Comparison of ENCODE assay signal across 37 cellular contexts in the genomic region with DNA sequence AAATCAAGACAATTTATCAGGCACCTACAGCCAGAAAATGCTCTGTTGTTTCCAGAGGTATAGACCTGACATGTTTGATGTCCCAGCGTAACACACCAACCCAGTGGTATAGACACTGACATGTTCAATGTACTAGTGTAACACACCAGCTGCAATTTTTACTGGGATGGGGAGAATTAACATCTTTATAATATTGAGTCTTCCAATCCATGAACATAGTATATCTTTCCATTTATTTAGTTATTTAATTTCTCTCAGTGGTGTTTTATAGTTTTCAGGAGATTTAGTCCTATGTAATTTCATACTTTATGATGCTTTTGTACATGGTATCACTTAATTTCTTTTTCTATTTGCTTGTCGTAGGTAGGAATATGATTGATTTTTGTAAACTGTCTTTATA.
"Had no signal": no experiment of that assay in that cellular context is flagged by ENCODE, and none has a peak within 500 bp of the region (broad histone marks: within the 10 kb centered on the region; RNA-seq: fewer than 3 reads in every experiment).

No MANE protein-coding gene starts in this region.

- DNase-seq: activated effector memory CD4-positive, alpha-beta T cell treated with anti-CD3 and anti-CD28 coated beads, Interleukin-2, amount 50 U/mL, for 16 hours; activated effector memory CD4-positive, alpha-beta T cell treated with Interleukin-2 at 50 U/mL for 16 hours; activated gamma-delta T cell; activated gamma-delta T cell treated with Interleukin-2 at 50 U/mL for 16 hours; activated naive CD4-positive, alpha-beta T cell; activated naive CD4-positive, alpha-beta T cell treated with anti-CD3 and anti-CD28 coated beads for 36 hours; activated naive CD4-positive, alpha-beta T cell treated with anti-CD3 and anti-CD28 coated beads, Interleukin-2, amount 10 ng/mL, durations not matched to agents 7 days and 5 days; activated naive CD4-positive, alpha-beta T cell treated with anti-CD3 and anti-CD28 coated beads, Interleukin-2, amount 50 U/mL, for 16 hours; activated naive CD4-positive, alpha-beta T cell treated with Interleukin-2 at 50 U/mL for 16 hours; activated naive CD8-positive, alpha-beta T cell treated with anti-CD3 and anti-CD28 coated beads for 36 hours; activated naive CD8-positive, alpha-beta T cell treated with anti-CD3 and anti-CD28 coated beads, Interleukin-2, amount 10 ng/mL, durations not matched to agents 7 days and 5 days; activated naive CD8-positive, alpha-beta T cell treated with anti-CD3 and anti-CD28 coated beads, Interleukin-2, amount 50 U/mL, for 24 hours; activated T-cell treated with anti-CD3 and anti-CD28 coated beads, Interleukin-2, amount 50 U/mL, for 24 hours; activated T-cell treated with anti-CD3 and anti-CD28 coated beads, Interleukin-2, amount 50 U/mL, for 4 hours; activated T-cell treated with anti-CD3 and anti-CD28 coated beads, Interleukin-2, amount 50 U/mL, for 48 hours; activated T-cell treated with anti-CD3 and anti-CD28 coated beads, Interleukin-2, amount 50 U/mL, for 72 hours; adrenal gland; amniotic stem cell; amygdala; anterior cingulate cortex; aorta; body of pancreas; brain microvascular endothelial cell; caudate nucleus; central memory CD4-positive, alpha-beta T cell; cerebellar nuclear complex had no signal

- H3K27me3 ChIP-seq: adrenal gland, ascending aorta, body of pancreas, brain microvascular endothelial cell, breast epithelium, cardiac muscle cell had no signal

- H3K4me1 ChIP-seq: adrenal gland, body of pancreas, breast epithelium had no signal

- H3K36me3 ChIP-seq: adrenal gland, ascending aorta, brain microvascular endothelial cell, breast epithelium, cardiac muscle cell had no signal

- H3K4me3 Mint-ChIP-seq: activated naive CD4-positive, alpha-beta T cell treated with anti-CD3 and anti-CD28 coated beads for 36 hours; activated naive CD4-positive, alpha-beta T cell treated with anti-CD3 and anti-CD28 coated beads, Interleukin-2, amount 10 ng/mL, durations not matched to agents 7 days and 5 days; activated naive CD4-positive, alpha-beta T cell treated with anti-CD3 and anti-CD28 coated beads, Interleukin-2, amount 50 U/mL, for 24 hours; activated naive CD8-positive, alpha-beta T cell; activated naive CD8-positive, alpha-beta T cell treated with anti-CD3 and anti-CD28 coated beads for 36 hours; activated naive CD8-positive, alpha-beta T cell treated with anti-CD3 and anti-CD28 coated beads, Interleukin-2, amount 10 ng/mL, durations not matched to agents 7 days and 5 days; activated naive CD8-positive, alpha-beta T cell treated with anti-CD3 and anti-CD28 coated beads, Interleukin-2, amount 50 U/mL, for 24 hours; activated T-cell treated with anti-CD3 and anti-CD28 coated beads, Interleukin-2, amount 50 U/mL, for 24 hours; activated T-cell treated with anti-CD3 and anti-CD28 coated beads, Interleukin-2, amount 50 U/mL, for 4 hours; activated T-cell treated with anti-CD3 and anti-CD28 coated beads, Interleukin-2, amount 50 U/mL, for 72 hours; activated T-helper 1 cell treated with anti-CD3 and anti-CD28 coated beads, Interleukin-12 subunit alpha, Interleukin-12 subunit beta, Interleukin-2, Interleukin-4 antibody, amounts not matched to agents 30 ng/mL and 10 ng/mL and 1 ng/mL, durations not matched to agents 14 hours and 24 hours and 36 hours; activated T-helper 17 cell treated with anti-CD3 and anti-CD28 coated beads, Interleukin-2, amount 50 U/mL, for 72 hours; brain; central memory CD8-positive, alpha-beta T cell had no signal

- H3K27ac ChIP-seq: adrenal gland, ascending aorta, body of pancreas, brain microvascular endothelial cell, breast epithelium, cardiac muscle cell had no signal

- H3K36me3 Mint-ChIP-seq: activated naive CD4-positive, alpha-beta T cell treated with anti-CD3 and anti-CD28 coated beads, Interleukin-2, amount 10 ng/mL, durations not matched to agents 7 days and 5 days; activated naive CD4-positive, alpha-beta T cell treated with anti-CD3 and anti-CD28 coated beads, Interleukin-2, amount 50 U/mL, for 24 hours; activated naive CD4-positive, alpha-beta T cell treated with anti-CD3 and anti-CD28 coated beads, Interleukin-2, amount 50 U/mL, for 72 hours; activated naive CD8-positive, alpha-beta T cell; activated naive CD8-positive, alpha-beta T cell treated with anti-CD3 and anti-CD28 coated beads for 36 hours; activated naive CD8-positive, alpha-beta T cell treated with anti-CD3 and anti-CD28 coated beads, Interleukin-2, amount 10 ng/mL, durations not matched to agents 7 days and 5 days had no signal

- H3K4me1 Mint-ChIP-seq: activated naive CD4-positive, alpha-beta T cell treated with anti-CD3 and anti-CD28 coated beads, Interleukin-2, amount 10 ng/mL, durations not matched to agents 7 days and 5 days; activated naive CD4-positive, alpha-beta T cell treated with anti-CD3 and anti-CD28 coated beads, Interleukin-2, amount 50 U/mL, for 24 hours; activated naive CD8-positive, alpha-beta T cell treated with anti-CD3 and anti-CD28 coated beads for 36 hours; activated naive CD8-positive, alpha-beta T cell treated with anti-CD3 and anti-CD28 coated beads, Interleukin-2, amount 10 ng/mL, durations not matched to agents 7 days and 5 days; activated naive CD8-positive, alpha-beta T cell treated with anti-CD3 and anti-CD28 coated beads, Interleukin-2, amount 50 U/mL, for 24 hours; activated T-helper 17 cell treated with anti-CD3 and anti-CD28 coated beads, Interleukin-2, amount 50 U/mL, for 72 hours; brain; central memory CD8-positive, alpha-beta T cell had no signal

- H3K4me3 ChIP-seq: adrenal gland, ascending aorta, body of pancreas, breast epithelium, cardiac muscle cell had no signal

- H3K27ac Mint-ChIP-seq: activated naive CD4-positive, alpha-beta T cell treated with anti-CD3 and anti-CD28 coated beads for 36 hours; activated naive CD4-positive, alpha-beta T cell treated with anti-CD3 and anti-CD28 coated beads, Interleukin-2, amount 10 ng/mL, durations not matched to agents 7 days and 5 days; activated naive CD4-positive, alpha-beta T cell treated with anti-CD3 and anti-CD28 coated beads, Interleukin-2, amount 50 U/mL, for 24 hours; activated naive CD4-positive, alpha-beta T cell treated with anti-CD3 and anti-CD28 coated beads, Interleukin-2, amount 50 U/mL, for 72 hours; activated naive CD8-positive, alpha-beta T cell; activated naive CD8-positive, alpha-beta T cell treated with anti-CD3 and anti-CD28 coated beads for 36 hours; activated naive CD8-positive, alpha-beta T cell treated with anti-CD3 and anti-CD28 coated beads, Interleukin-2, amount 10 ng/mL, durations not matched to agents 7 days and 5 days; activated naive CD8-positive, alpha-beta T cell treated with anti-CD3 and anti-CD28 coated beads, Interleukin-2, amount 50 U/mL, for 24 hours; activated T-cell treated with anti-CD3 and anti-CD28 coated beads, Interleukin-2, amount 50 U/mL, for 24 hours; activated T-cell treated with anti-CD3 and anti-CD28 coated beads, Interleukin-2, amount 50 U/mL, for 72 hours; activated T-helper 1 cell treated with anti-CD3 and anti-CD28 coated beads, Interleukin-12 subunit alpha, Interleukin-12 subunit beta, Interleukin-2, Interleukin-4 antibody, amounts not matched to agents 30 ng/mL and 10 ng/mL and 1 ng/mL, durations not matched to agents 14 hours and 24 hours and 36 hours; activated T-helper 17 cell treated with anti-CD3 and anti-CD28 coated beads, Interleukin-2, amount 50 U/mL, for 72 hours; activated T-helper 2 cell treated with anti-CD3 and anti-CD28 coated beads, Interferon-gamma antibody, Interleukin-2, Interleukin-4, amounts not matched to agents 10 μg/mL and 5 μg/mL and 100 μg/mL, durations not matched to agents 14 hours and 24 hours and 36 hours; brain had no signal

- ATAC-seq: activated naive CD8-positive, alpha-beta T cell treated with anti-CD3 and anti-CD28 coated beads, Interleukin-2, amount 50 U/mL, for 24 hours; activated T-cell treated with anti-CD3 and anti-CD28 coated beads, Interleukin-2, amount 50 U/mL, for 4 hours; activated T-cell treated with anti-CD3 and anti-CD28 coated beads, Interleukin-2, amount 50 U/mL, for 72 hours; activated T-helper 17 cell treated with anti-CD3 and anti-CD28 coated beads, Interleukin-2, amount 50 U/mL, for 72 hours; body of pancreas had no signal

- H3K9me3 ChIP-seq: adrenal gland, ascending aorta, body of pancreas had no signal

- H3K27me3 Mint-ChIP-seq: activated naive CD8-positive, alpha-beta T cell; activated naive CD8-positive, alpha-beta T cell treated with anti-CD3 and anti-CD28 coated beads for 36 hours; activated naive CD8-positive, alpha-beta T cell treated with anti-CD3 and anti-CD28 coated beads, Interleukin-2, amount 50 U/mL, for 24 hours; activated T-cell treated with anti-CD3 and anti-CD28 coated beads, Interleukin-2, amount 50 U/mL, for 24 hours had no signal
